Comparison of ENCODE assay signal across 15 cellular contexts in the genomic region with DNA sequence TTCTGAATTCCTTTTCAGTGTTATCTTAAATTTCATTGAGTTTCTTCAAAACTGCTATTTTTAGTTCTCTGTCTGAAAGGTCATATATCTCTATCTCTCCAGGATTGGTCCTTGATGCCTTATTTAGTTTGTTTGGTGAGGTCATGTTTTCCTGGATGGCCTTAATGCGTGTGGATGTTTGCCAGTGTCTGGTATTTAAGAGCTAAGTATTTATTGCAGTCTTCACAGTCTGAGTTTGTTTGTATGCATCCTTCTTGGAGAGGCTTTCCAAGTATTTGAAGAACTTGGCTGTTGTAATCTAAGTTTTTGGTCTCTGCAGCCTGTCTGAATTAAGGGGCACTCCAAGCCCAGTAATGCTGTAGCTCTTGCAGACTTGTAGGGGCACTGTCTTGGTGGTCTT.
DNase-seq lines count a peak whose midpoint lies in the region; ATAC-seq and TF ChIP-seq lines count a peak whose summit lies in the region.
"Had no signal": no experiment of that assay in that cellular context is flagged by ENCODE, and none has a peak within 500 bp of the region (broad histone marks: within the 10 kb centered on the region; RNA-seq: fewer than 3 reads in every experiment).

No MANE protein-coding gene starts in this region.

- H3K36me3 ChIP-seq in SK-N-SH (replicated peaks in 1 of 2; ENCODE audit: control insufficient read depth in 1 of 2, insufficient read depth in 2 of 2, low read length in 1 of 2) = no peaks in the 10 kb centered on the region
- H3K36me3 ChIP-seq: gastrocnemius medialis, ovary had no signal

- TF ChIP-seq CTCF in SK-N-SH (IDR thresholded peaks at IDR 0.05) = no peak
- no peak for TF ChIP-seq CTCF in fibroblast of the aortic adventitia (IDR thresholded peaks at IDR 0.05; ENCODE audit: insufficient read depth, low read length)

- CTCF ChIA-PET in SK-N-SH (lab: Yijun Ruan, JAX) = interaction anchor here (1.2 kb wide), 1 partner anchor 9 kb away, joined by 3 read pairs; no protein-coding TSS in a partner anchor

- ATAC-seq in GM21423 (IDR thresholded peaks at IDR 0.05; ENCODE audit: unreplicated experiment) = no peak
- ATAC-seq: activated T-helper 17 cell treated with anti-CD3 and anti-CD28 coated beads, Interleukin-2, amount 50 U/mL, for 72 hours; gastrocnemius medialis had no signal

- H3K4me1 ChIP-seq in SK-N-SH (ENCODE audit: control insufficient read depth in 1 of 2, insufficient read depth in 2 of 2, low read depth in 1 of 2, low read length in 1 of 2) = peaks cover 0 to 8% of the 10 kb centered on the region in 2 experiments; a peak in 1 of 4 replicates

- POLR2A ChIA-PET in SK-N-SH (lab: Yijun Ruan, JAX) = no interaction called here

- DNase-seq in EH (ENCODE audit: low read depth) (peak; percentile 97), SK-N-SH (no peak), fibroblast of the aortic adventitia (ENCODE audit: low read depth) (peak; percentile 63), stromal cell of bone marrow (ENCODE audit: low read depth) (peak; percentile 25), NCI-H146 treated with DMSO at 0.1 percent for 48 hours (lab: John Stamatoyannopoulos, UW; ENCODE audit: unreplicated experiment) (no peak)
- DNase-seq in activated effector memory CD4-positive, alpha-beta T cell treated with anti-CD3 and anti-CD28 coated beads, Interleukin-2, amount 50 U/mL, for 16 hours = no peak
- DNase-seq: amniotic stem cell; gastrocnemius medialis; NCI-H187; NCI-H510A; ovary; SHP77; stimulated activated CD4-positive, alpha-beta T cell treated with anti-CD3 and anti-CD28 coated beads, Interleukin-4, amount 100 ng/mL, for 1 hour had no signal

- H3K4me2 ChIP-seq in SK-N-SH = no peak overlapping the region

- no peak overlapping the region for H3K27ac ChIP-seq in SK-N-SH (ENCODE audit: low read depth in 2 of 2, low read length in 1 of 2)
- H3K27ac ChIP-seq: gastrocnemius medialis, ovary had no signal

- H3K9ac ChIP-seq in SK-N-SH = no peak overlapping the region

- TF ChIP-seq EP300 in SK-N-SH (IDR thresholded peaks at IDR 0.05; ENCODE audit: borderline replicate concordance in 1 of 2, low read depth in 1 of 2, low read length in 1 of 2) = no peak

- TF ChIP-seq RAD21 in SK-N-SH (IDR thresholded peaks at IDR 0.05; ENCODE audit: low read length) = no peak

- H3K4me3 ChIP-seq in SK-N-SH (ENCODE audit: low read depth in 2 of 2, low read length in 1 of 2) (no peak overlapping the region), fibroblast of the aortic adventitia (ENCODE audit: low read depth, low read length) (no peak overlapping the region)
- H3K4me3 ChIP-seq: gastrocnemius medialis, ovary had no signal

- H3K79me2 ChIP-seq in SK-N-SH (ENCODE audit: insufficient read depth) = no peaks in the 10 kb centered on the region

- no peaks in the 10 kb centered on the region for H3F3A ChIP-seq in SK-N-SH (replicated peaks; ENCODE audit: insufficient read depth)

- no peaks in the 10 kb centered on the region for H4K20me1 ChIP-seq in SK-N-SH (ENCODE audit: insufficient read depth)

- no peaks in the 10 kb centered on the region for H3K27me3 ChIP-seq in SK-N-SH (ENCODE audit: insufficient read depth)
- H3K27me3 ChIP-seq: gastrocnemius medialis, ovary had no signal

- no peak overlapping the region for H2AFZ ChIP-seq in SK-N-SH (ENCODE audit: low read depth)

- 33% methylated on average over 1 of the region's 1 CpG for WGBS in SK-N-SH (ENCODE audit: low lambda C conversion rate)

- H3K9me2 ChIP-seq in SK-N-SH = no peaks in the 10 kb centered on the region

- no peaks in the 10 kb centered on the region for H3K9me3 ChIP-seq in SK-N-SH
- H3K9me3 ChIP-seq: gastrocnemius medialis, ovary had no signal

TF ChIP-seq in SK-N-SH, 30 proteins besides CTCF, POLR2A, EP300 and RAD21:
- TF ChIP-seq MEF2A (IDR thresholded peaks at IDR 0.05; ENCODE audit: borderline replicate concordance, low read depth) (peak; percentile 77; the same call in 1 of the 2 replicates), NFIC (IDR thresholded peaks at IDR 0.05; ENCODE audit: borderline replicate concordance) (no peak), ELF1 (IDR thresholded peaks at IDR 0.05) (no peak), POLR2AphosphoS5 (IDR thresholded peaks at IDR 0.05; ENCODE audit: low read depth, low read length) (no peak), TAF1 (IDR thresholded peaks at IDR 0.05; ENCODE audit: borderline replicate concordance, low read depth, low read length) (no peak)
- TF ChIP-seq, protein P1, sequence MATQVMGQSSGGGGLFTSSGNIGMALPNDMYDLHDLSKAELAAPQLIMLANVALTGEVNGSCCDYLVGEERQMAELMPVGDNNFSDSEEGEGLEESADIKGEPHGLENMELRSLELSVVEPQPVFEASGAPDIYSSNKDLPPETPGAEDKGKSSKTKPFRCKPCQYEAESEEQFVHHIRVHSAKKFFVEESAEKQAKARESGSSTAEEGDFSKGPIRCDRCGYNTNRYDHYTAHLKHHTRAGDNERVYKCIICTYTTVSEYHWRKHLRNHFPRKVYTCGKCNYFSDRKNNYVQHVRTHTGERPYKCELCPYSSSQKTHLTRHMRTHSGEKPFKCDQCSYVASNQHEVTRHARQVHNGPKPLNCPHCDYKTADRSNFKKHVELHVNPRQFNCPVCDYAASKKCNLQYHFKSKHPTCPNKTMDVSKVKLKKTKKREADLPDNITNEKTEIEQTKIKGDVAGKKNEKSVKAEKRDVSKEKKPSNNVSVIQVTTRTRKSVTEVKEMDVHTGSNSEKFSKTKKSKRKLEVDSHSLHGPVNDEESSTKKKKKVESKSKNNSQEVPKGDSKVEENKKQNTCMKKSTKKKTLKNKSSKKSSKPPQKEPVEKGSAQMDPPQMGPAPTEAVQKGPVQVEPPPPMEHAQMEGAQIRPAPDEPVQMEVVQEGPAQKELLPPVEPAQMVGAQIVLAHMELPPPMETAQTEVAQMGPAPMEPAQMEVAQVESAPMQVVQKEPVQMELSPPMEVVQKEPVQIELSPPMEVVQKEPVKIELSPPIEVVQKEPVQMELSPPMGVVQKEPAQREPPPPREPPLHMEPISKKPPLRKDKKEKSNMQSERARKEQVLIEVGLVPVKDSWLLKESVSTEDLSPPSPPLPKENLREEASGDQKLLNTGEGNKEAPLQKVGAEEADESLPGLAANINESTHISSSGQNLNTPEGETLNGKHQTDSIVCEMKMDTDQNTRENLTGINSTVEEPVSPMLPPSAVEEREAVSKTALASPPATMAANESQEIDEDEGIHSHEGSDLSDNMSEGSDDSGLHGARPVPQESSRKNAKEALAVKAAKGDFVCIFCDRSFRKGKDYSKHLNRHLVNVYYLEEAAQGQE (IDR thresholded peaks at IDR 0.05; ENCODE audit: low read depth, low read length) = no peak
- TF ChIP-seq, protein P2, sequence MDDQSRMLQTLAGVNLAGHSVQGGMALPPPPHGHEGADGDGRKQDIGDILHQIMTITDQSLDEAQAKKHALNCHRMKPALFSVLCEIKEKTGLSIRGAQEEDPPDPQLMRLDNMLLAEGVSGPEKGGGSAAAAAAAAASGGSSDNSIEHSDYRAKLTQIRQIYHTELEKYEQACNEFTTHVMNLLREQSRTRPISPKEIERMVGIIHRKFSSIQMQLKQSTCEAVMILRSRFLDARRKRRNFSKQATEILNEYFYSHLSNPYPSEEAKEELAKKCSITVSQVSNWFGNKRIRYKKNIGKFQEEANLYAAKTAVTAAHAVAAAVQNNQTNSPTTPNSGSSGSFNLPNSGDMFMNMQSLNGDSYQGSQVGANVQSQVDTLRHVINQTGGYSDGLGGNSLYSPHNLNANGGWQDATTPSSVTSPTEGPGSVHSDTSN (IDR thresholded peaks at IDR 0.05) = peak; percentile 13; the same call in 1 of the 2 replicates

Comparison
In these comparisons a context has a peak if more than half of its experiments do, and no peak if none do; other contexts are left out.
1. DNase-seq: peak in EH (single experiment), fibroblast of the aortic adventitia (single experiment) and stromal cell of bone marrow (single experiment); none in SK-N-SH (single experiment), NCI-H146 treated with DMSO at 0.1 percent for 48 hours (single experiment) and activated effector memory CD4-positive, alpha-beta T cell treated with anti-CD3 and anti-CD28 coated beads, Interleukin-2, amount 50 U/mL, for 16 hours (single experiment).